ENCODE assay signal across 17 cellular contexts in genomic region chr19:55432355-55432959, GRCh38. TPM values are rescaled to one million over a fixed set of nuclear protein-coding genes. Genes with fewer than 3 reads are reported as not detected.
DNase-seq lines count a peak whose midpoint lies in the region; ATAC-seq and TF ChIP-seq lines count a peak whose summit lies in the region.
"Had no signal": no experiment of that assay in that cellular context is flagged by ENCODE, and none has a peak within 500 bp of the region (broad histone marks: within the 10 kb centered on the region; RNA-seq: fewer than 3 reads in every experiment).

No MANE protein-coding gene starts in this region.

- no peak overlapping the region for H3K27ac ChIP-seq in HCT116 (ENCODE audit: low read depth, low read length)
- H3K27ac ChIP-seq in dorsolateral prefrontal cortex: peak overlapping the region in 39 of 59 donors; percentile 12 to 80 (median 61)
- no peak overlapping the region for H3K27ac ChIP-seq in thyroid gland
- H3K27ac ChIP-seq in body of pancreas: no peak overlapping the region
- H3K27ac ChIP-seq: BLaER1 treated with 17β-estradiol and CSF1 and Interleukin-3, amounts not matched to agents 10 nM and 100 nM; SJSA1 had no signal

- TF ChIP-seq POLR2A in HCT116 (IDR thresholded peaks at IDR 0.05; ENCODE audit: borderline replicate concordance, extremely low read depth, insufficient read depth, insufficient read length): no peak
- no peak for TF ChIP-seq POLR2A in thyroid gland (IDR thresholded peaks at IDR 0.05)
- no peak for TF ChIP-seq POLR2A in body of pancreas (IDR thresholded peaks at IDR 0.05)

- RAD21 ChIA-PET in HCT116 (lab: Charles Lee; ENCODE audit: low non-redundant PET in 1 of 2, low total read pairs in 2 of 2, uncharacterized antibody in 2 of 2, unreplicated experiment in 2 of 2): no interaction called here

- in situ Hi-C loops in GM13977 (cut with MboI; ENCODE audit: low pct_unique_long_range_greater_than_20kb, low sequenced_read_pairs, unreplicated experiment): no loop called here

- H3K9ac ChIP-seq in HCT116 (ENCODE audit: low read length): no peak overlapping the region
- H3K9ac ChIP-seq: BLaER1 treated with 17β-estradiol and CSF1 and Interleukin-3, amounts not matched to agents 10 nM and 100 nM had no signal

- no peak overlapping the region for H2AFZ ChIP-seq in HCT116 (ENCODE audit: low read depth, low read length, poor library complexity, severe bottlenecking)

- H3K4me1 ChIP-seq in HCT116 (ENCODE audit: control insufficient read depth in 1 of 2, insufficient read depth in 2 of 2, low read length in 2 of 2) (peaks cover 0 to 6% of the 10 kb centered on the region in 2 experiments; a peak in 1 of 4 replicates), thyroid gland (no peaks in the 10 kb centered on the region), body of pancreas (no peaks in the 10 kb centered on the region)
- H3K4me1 ChIP-seq: BLaER1 treated with 17β-estradiol and CSF1 and Interleukin-3, amounts not matched to agents 10 nM and 100 nM; SJSA1 had no signal

- H3K4me3 ChIP-seq in HCT116 (replicated peaks in 1 of 2; ENCODE audit: low read depth in 1 of 2, low read length in 2 of 2): no peak overlapping the region
- H3K4me3 ChIP-seq in dorsolateral prefrontal cortex: no peak overlapping the region
- no peak overlapping the region for H3K4me3 ChIP-seq in thyroid gland (replicated peaks in 1 of 3)
- no peak overlapping the region for H3K4me3 ChIP-seq in body of pancreas
- H3K4me3 ChIP-seq: BLaER1 treated with 17β-estradiol and CSF1 and Interleukin-3, amounts not matched to agents 10 nM and 100 nM; SJSA1 had no signal

- no peaks in the 10 kb centered on the region for H3K36me3 ChIP-seq in HCT116 (ENCODE audit: control insufficient read depth in 1 of 2, insufficient read depth in 2 of 2, low read length in 2 of 2)
- no peaks in the 10 kb centered on the region for H3K36me3 ChIP-seq in thyroid gland
- H3K36me3 ChIP-seq in body of pancreas (replicated peaks in 1 of 2; ENCODE audit: insufficient read depth in 1 of 2, low read depth in 2 of 2): no peaks in the 10 kb centered on the region
- H3K36me3 ChIP-seq: BLaER1 treated with 17β-estradiol and CSF1 and Interleukin-3, amounts not matched to agents 10 nM and 100 nM; SJSA1 had no signal

- peak; percentile 27; the same call in 1 of the 2 replicates for ATAC-seq in HCT116
- ATAC-seq in body of pancreas: no peak

- no peak for TF ChIP-seq RAD21 in HCT116 (IDR thresholded peaks at IDR 0.05; ENCODE audit: low read depth)

- peak; percentile 42 for DNase-seq in GM13977 (ENCODE audit: low spot score)
- DNase-seq in HCT116 (ENCODE audit: low read depth, low spot score): no peak
- no peak for DNase-seq in dorsolateral prefrontal cortex
- DNase-seq in medulla oblongata (ENCODE audit: extremely low spot score): peak; percentile 1
- DNase-seq in HuH-7 (ENCODE audit: low spot score): no peak
- DNase-seq in thyroid gland: no peak
- no peak for DNase-seq in T-helper 9 cell
- DNase-seq in body of pancreas: no peak
- DNase-seq: DMS 273 treated with DMSO at 0.1 percent for 48 hours, KBM-7, NCI-H1048, NCI-H2107, NCI-H345 had no signal

- no peaks in the 10 kb centered on the region for H3K9me3 ChIP-seq in HCT116 (ENCODE audit: control insufficient read depth in 1 of 2, insufficient read depth in 1 of 2, low read depth in 1 of 2, low read length in 2 of 2)
- no peaks in the 10 kb centered on the region for H3K9me3 ChIP-seq in thyroid gland
- H3K9me3 ChIP-seq in body of pancreas: no peaks in the 10 kb centered on the region

- no peak overlapping the region for H3K4me2 ChIP-seq in HCT116 (ENCODE audit: low read length)
- H3K4me2 ChIP-seq: BLaER1 treated with 17β-estradiol and CSF1 and Interleukin-3, amounts not matched to agents 10 nM and 100 nM had no signal

- intact Hi-C loops in HCT116 (cut with micrococcal nuclease) (no loop called here), dorsolateral prefrontal cortex (cut with DNase I) (no loop called here), thyroid gland (cut with DNase I) (no loop called here), body of pancreas (cut with DNase I) (no loop called here)

- TF ChIP-seq CTCF in GM13977 (IDR thresholded peaks at IDR 0.05; ENCODE audit: extremely low read depth, insufficient read depth, missing control alignments) (no peak), HCT116 (IDR thresholded peaks at IDR 0.05 in 2 of 3, conservative IDR thresholded peaks at IDR 0.05 in 1 of 3; ENCODE audit: borderline replicate concordance in 1 of 3, insufficient read depth in 1 of 3, low read depth in 2 of 3, low read length in 2 of 3) (no peak), dorsolateral prefrontal cortex (IDR thresholded peaks at IDR 0.05 in 54 of 56, conservative IDR thresholded peaks at IDR 0.05 in 2 of 56; ENCODE audit: low read depth in 1 of 56, partially characterized antibody in 56 of 56) (no peak), thyroid gland (IDR thresholded peaks at IDR 0.05) (no peak), body of pancreas (IDR thresholded peaks at IDR 0.05) (no peak)

- BruUV-seq in HCT116 (replicated peaks; lab: Mats Ljungman, UMichigan): no TSS peak

- H3K27me3 ChIP-seq in HCT116 (ENCODE audit: insufficient read depth, low read length) (no peaks in the 10 kb centered on the region), dorsolateral prefrontal cortex (peaks cover 0 to 25% (median 0%) of the 10 kb centered on the region in 45 donors), thyroid gland (no peaks in the 10 kb centered on the region), body of pancreas (peaks cover 0 to 10% of the 10 kb centered on the region in 2 donors)

- no peaks in the 10 kb centered on the region for H3K79me2 ChIP-seq in HCT116 (ENCODE audit: insufficient read depth, low read length)

- POLR2A ChIA-PET in HCT116 (lab: Charles Lee): no interaction called here

- 86 to 87% methylated on average over 12 to 13 of the region's 13 CpGs for WGBS in thyroid gland, 2 donors
- WGBS in body of pancreas, 2 donors: 77 to 78% methylated on average over 10 to 13 of the region's 13 CpGs

- no peaks in the 10 kb centered on the region for H4K20me1 ChIP-seq in HCT116 (ENCODE audit: insufficient read depth)

- H3K9me2 ChIP-seq in HCT116 (ENCODE audit: insufficient read depth): no peaks in the 10 kb centered on the region

- CTCF ChIA-PET in HCT116 (lab: Charles Lee): no interaction called here

TF ChIP-seq in HCT116, 20 proteins besides CTCF, POLR2A, EP300 and RAD21 (continues in another document):
- TF ChIP-seq SIN3A (IDR thresholded peaks at IDR 0.05; ENCODE audit: low read depth): no peak
- no peak for TF ChIP-seq CBX3 (IDR thresholded peaks at IDR 0.05; ENCODE audit: low read depth)
- no peak for TF ChIP-seq POLR2AphosphoS5 (IDR thresholded peaks at IDR 0.05; ENCODE audit: low read depth, low read length)
- no peak for TF ChIP-seq EZH2phosphoT487 (IDR thresholded peaks at IDR 0.05; ENCODE audit: borderline replicate concordance)
- TF ChIP-seq MAX (IDR thresholded peaks at IDR 0.05): no peak
- no peak for TF ChIP-seq EGR1 (IDR thresholded peaks at IDR 0.05; ENCODE audit: low read depth)
- no peak for TF ChIP-seq ZNF274 (IDR thresholded peaks at IDR 0.05; ENCODE audit: low read depth, low read length)
- no peak for TF ChIP-seq TCF7L2 (IDR thresholded peaks at IDR 0.05; ENCODE audit: borderline replicate concordance, extremely low read depth, insufficient read depth, insufficient read length)
- no peak for TF ChIP-seq EZH2 (IDR thresholded peaks at IDR 0.05)
- no peak for TF ChIP-seq SRF (IDR thresholded peaks at IDR 0.05; ENCODE audit: low read depth)
- TF ChIP-seq ZBTB33 (IDR thresholded peaks at IDR 0.05; ENCODE audit: extremely low read depth, insufficient replicate concordance, low read length): no peak
- TF ChIP-seq FOSL1 (IDR thresholded peaks at IDR 0.05; ENCODE audit: low read depth): no peak

RNA-seq across cellular contexts. Expression of gene SHISA7, which starts 10.6 kb away (rescaled TPM):
- not detected for total RNA-seq in HCT116 (2021; ENCODE audit: unreplicated experiment)
- 0.01 TPM in 1 of 2 replicates, not detected in the other for polyA plus RNA-seq in HCT116 (2012)
- 10 to 100 TPM; 24.3 to 47.1 (median 34.5) TPM for total RNA-seq in dorsolateral prefrontal cortex
- total RNA-seq in thyroid gland: not detected
- not detected for total RNA-seq in body of pancreas
- total RNA-seq: HT-29, M059J, SJSA1 had no signal

RNA-seq across cellular contexts. Expression of gene UBE2S, which starts 24.9 kb away (rescaled TPM):
- total RNA-seq in HCT116 (2021; ENCODE audit: unreplicated experiment) (515 TPM), dorsolateral prefrontal cortex (10 to 100 TPM; 22.0 to 70.5 (median 39.8) TPM), thyroid gland (10 to 100 TPM in 2 of 4 donors, 1 to 10 TPM in 2; 5.7 to 13.3 (median 9.8) TPM), body of pancreas (1 to 10 TPM; 6.5 to 7.9 TPM)
- polyA plus RNA-seq in HCT116 (2012): 334 and 398 TPM in 2 replicates

RNA-seq across cellular contexts. Expression of gene ISOC2, which starts 29.0 kb away (rescaled TPM):
- total RNA-seq in HCT116 (2021; ENCODE audit: unreplicated experiment): 56.8 TPM
- polyA plus RNA-seq in HCT116 (2012): 53.6 and 62.9 TPM in 2 replicates
- total RNA-seq in dorsolateral prefrontal cortex: 10 to 100 TPM; 25.1 to 48.5 (median 36.7) TPM
- 100 to 1,000 TPM in 2 of 4 donors, 10 to 100 TPM in 2; 52.1 to 178 (median 100) TPM for total RNA-seq in thyroid gland
- total RNA-seq in body of pancreas: 10 to 100 TPM; 38.4 to 75.8 TPM

RNA-seq across cellular contexts. Expression of gene C19orf85, which starts 32.1 kb away (rescaled TPM):
- total RNA-seq in HCT116 (2021; ENCODE audit: unreplicated experiment): 0.34 TPM
- polyA plus RNA-seq in HCT116 (2012): 0.04 TPM in 1 of 2 replicates, not detected in the other
- under 1 TPM in 1 of 120 experiments, not detected in 119; 0.57 TPM for total RNA-seq in dorsolateral prefrontal cortex
- total RNA-seq in thyroid gland: not detected
- not detected for total RNA-seq in body of pancreas
- total RNA-seq: M059J, SJSA1 had no signal

RNA-seq across cellular contexts. Expression of gene ZNF628, which starts 44.0 kb away (rescaled TPM):
- 14.9 TPM for total RNA-seq in HCT116 (2021; ENCODE audit: unreplicated experiment)
- 8.0 and 11.6 TPM in 2 replicates for polyA plus RNA-seq in HCT116 (2012)
- total RNA-seq in dorsolateral prefrontal cortex: 10 to 100 TPM in 8 of 120 experiments, 1 to 10 TPM in 112; 3.1 to 14.2 (median 6.2) TPM
- 10 to 100 TPM in 2 of 4 donors, 1 to 10 TPM in 2; 2.1 to 12.0 (median 6.5) TPM for total RNA-seq in thyroid gland
- 1 to 10 TPM; 3.4 to 8.2 TPM for total RNA-seq in body of pancreas

Comparison
In these comparisons a context has a peak if more than half of its experiments do, and no peak if none do; other contexts are left out.
1. DNase-seq: peak in GM13977 (single experiment) and medulla oblongata (single experiment); none in HCT116 (single experiment), dorsolateral prefrontal cortex (0 of 10), HuH-7 (single experiment), thyroid gland (0 of 2), T-helper 9 cell (single experiment) and body of pancreas (0 of 4).
2. H3K27ac ChIP-seq: peak in dorsolateral prefrontal cortex (39 of 59); none in HCT116 (single experiment), thyroid gland (0 of 3) and body of pancreas (0 of 4).
3. RNA of gene SHISA7, which starts 10.6 kb away (total RNA-seq): 24.3 to 47.1 TPM in dorsolateral prefrontal cortex; not detected in HCT116 (single experiment), not detected in thyroid gland and not detected in body of pancreas; every median in the first group is over 10 times any median in the second.